21 cellular contexts compared by ENCODE assay signal in the genomic region with DNA sequence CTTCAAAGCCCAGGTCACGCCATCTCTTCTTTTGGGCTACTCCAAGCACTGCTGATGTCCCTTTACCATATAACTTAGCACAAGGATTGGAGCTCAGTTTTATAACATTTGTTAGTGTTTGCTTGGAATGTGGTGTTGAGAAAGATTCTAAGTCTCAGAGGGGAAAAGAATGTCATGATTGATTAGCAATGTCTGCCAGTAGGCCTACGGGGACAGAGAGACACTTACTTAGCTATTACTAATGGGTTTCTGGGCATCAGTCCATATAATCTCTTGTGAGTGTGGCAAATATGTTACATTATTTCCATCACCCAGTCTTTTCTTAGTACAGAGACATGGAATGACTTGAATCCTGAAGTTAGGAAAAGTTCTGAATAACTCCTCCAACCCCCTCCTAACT.
"Had no signal": no experiment of that assay in that cellular context is flagged by ENCODE, and none has a peak within 500 bp of the region (broad histone marks: within the 10 kb centered on the region; RNA-seq: fewer than 3 reads in every experiment).

No MANE protein-coding gene starts in this region.

- H3K9me3 ChIP-seq: left ventricle myocardium inferior, lower lobe of right lung, pancreas had no signal

- ATAC-seq: lower lobe of right lung; right cardiac atrium; stimulated activated effector memory CD8-positive, alpha-beta T cell treated with anti-CD3 and anti-CD28 coated beads, Interleukin-12 subunit alpha, Interleukin-12 subunit beta, amount 100 ng/mL, for 72 hours; stimulated activated naive CD8-positive, alpha-beta T cell treated with anti-CD3 and anti-CD28 coated beads, Interleukin-15, Interleukin-2, amounts not matched to agents 100 U/mL and 50 U/mL, for 24 hours had no signal

- H3K27ac ChIP-seq: coronary artery, left ventricle myocardium inferior, lower lobe of right lung, neural progenitor cell, pancreas had no signal

- H3K9ac ChIP-seq: neural progenitor cell had no signal

- H3K36me3 ChIP-seq: left ventricle myocardium inferior, lower lobe of right lung, neural progenitor cell, pancreas had no signal

- H3K4me3 Mint-ChIP-seq: endodermal cell; memory B cell; mesothelial cell of epicardium; natural killer cell treated with Interleukin-12 subunit alpha and Interleukin-12 subunit beta and Interleukin-15 and Interleukin-18, amount 100 ng/mL, for 72 hours; neural progenitor cell; stimulated activated effector memory CD8-positive, alpha-beta T cell treated with anti-CD3 and anti-CD28 coated beads, Interleukin-12 subunit alpha, Interleukin-12 subunit beta, amount 100 ng/mL, for 72 hours; type B pancreatic cell had no signal

- H3K9me3 Mint-ChIP-seq: endodermal cell; memory B cell; mesothelial cell of epicardium; natural killer cell treated with Interleukin-12 subunit alpha and Interleukin-12 subunit beta and Interleukin-15 and Interleukin-18, amount 100 ng/mL, for 72 hours; neural progenitor cell; stimulated activated effector memory CD8-positive, alpha-beta T cell treated with anti-CD3 and anti-CD28 coated beads, Interleukin-12 subunit alpha, Interleukin-12 subunit beta, amount 100 ng/mL, for 72 hours; type B pancreatic cell had no signal

- H2AFZ ChIP-seq: neural progenitor cell had no signal

- H3K4me1 Mint-ChIP-seq: endodermal cell; memory B cell; stimulated activated effector memory CD8-positive, alpha-beta T cell treated with anti-CD3 and anti-CD28 coated beads, Interleukin-12 subunit alpha, Interleukin-12 subunit beta, amount 100 ng/mL, for 72 hours had no signal

- DNase-seq: effector CD4-positive, alpha-beta T cell; endodermal cell; foreskin fibroblast; kidney; left cardiac atrium; left ventricle myocardium inferior; lower lobe of right lung; nucleus accumbens; pancreas; right cardiac atrium; stimulated activated CD4-positive, alpha-beta T cell treated with anti-CD3 and anti-CD28 coated beads, Interleukin-4, amount 100 ng/mL, for 1 hour; stimulated activated CD8-positive, alpha-beta memory T cell treated with anti-CD3 and anti-CD28 coated beads, Interleukin-4, amount 100 ng/mL, for 48 hours; stimulated activated naive CD8-positive, alpha-beta T cell treated with anti-CD3 and anti-CD28 coated beads, Interleukin-15, Interleukin-2, amounts not matched to agents 100 U/mL and 50 U/mL, for 24 hours had no signal

- H3K27me3 ChIP-seq: neural progenitor cell, pancreas had no signal

- H3K27ac Mint-ChIP-seq: endodermal cell; memory B cell; mesothelial cell of epicardium; natural killer cell treated with Interleukin-12 subunit alpha and Interleukin-12 subunit beta and Interleukin-15 and Interleukin-18, amount 100 ng/mL, for 72 hours; neural progenitor cell; progenitor cell of endocrine pancreas; stimulated activated effector memory CD8-positive, alpha-beta T cell treated with anti-CD3 and anti-CD28 coated beads, Interleukin-12 subunit alpha, Interleukin-12 subunit beta, amount 100 ng/mL, for 72 hours; type B pancreatic cell had no signal

- H3K4me2 ChIP-seq: neural progenitor cell had no signal

- H3K4me1 ChIP-seq: lower lobe of right lung had no signal

- H3K27me3 Mint-ChIP-seq: type B pancreatic cell had no signal

- H3K36me3 Mint-ChIP-seq: memory B cell; mesothelial cell of epicardium; neural progenitor cell; stimulated activated effector memory CD8-positive, alpha-beta T cell treated with anti-CD3 and anti-CD28 coated beads, Interleukin-12 subunit alpha, Interleukin-12 subunit beta, amount 100 ng/mL, for 72 hours; type B pancreatic cell had no signal

- H3K4me3 ChIP-seq: coronary artery, left ventricle myocardium inferior, lower lobe of right lung, neural progenitor cell, pancreas had no signal
